Comparison of ENCODE assay signal across 18 cellular contexts in genomic region chr12:130333341-130333740, GRCh38. TPM values are rescaled to one million over a fixed set of nuclear protein-coding genes. Genes with fewer than 3 reads are reported as not detected.
DNase-seq lines count a peak whose midpoint lies in the region; ATAC-seq and TF ChIP-seq lines count a peak whose summit lies in the region.
"Had no signal": no experiment of that assay in that cellular context is flagged by ENCODE, and none has a peak within 500 bp of the region (broad histone marks: within the 10 kb centered on the region; RNA-seq: fewer than 3 reads in every experiment).

No MANE protein-coding gene starts in this region.

- H3K9me3 ChIP-seq in DND-41 (ENCODE audit: insufficient read depth, low read length, severe bottlenecking) = no peaks in the 10 kb centered on the region
- H3K9me3 ChIP-seq in Karpas-422 (ENCODE audit: low read length) = no peaks in the 10 kb centered on the region
- H3K9me3 ChIP-seq: SK-N-SH had no signal

- no peak overlapping the region for H3K9ac ChIP-seq in DND-41 (ENCODE audit: low read depth, low read length)
- no peak overlapping the region for H3K9ac ChIP-seq in Karpas-422 (ENCODE audit: low read length)
- H3K9ac ChIP-seq: SK-N-SH had no signal

- H3K9me3 Mint-ChIP-seq in brain (peaks cover 0 to 74% (median 6%) of the 10 kb centered on the region in 5 experiments), neural crest cell (no peaks in the 10 kb centered on the region), progenitor cell of endocrine pancreas (ENCODE audit: low read depth) (no peaks in the 10 kb centered on the region)

- H3K27ac ChIP-seq in DND-41 (ENCODE audit: low read length) = no peak overlapping the region
- H3K27ac ChIP-seq in Karpas-422 (ENCODE audit: low read length) = no peak overlapping the region
- H3K27ac ChIP-seq: C4-2B had no signal

- no peaks in the 10 kb centered on the region for H3K36me3 Mint-ChIP-seq in brain
- no peaks in the 10 kb centered on the region for H3K36me3 Mint-ChIP-seq in neural crest cell (ENCODE audit: low read depth)
- H3K36me3 Mint-ChIP-seq in progenitor cell of endocrine pancreas (ENCODE audit: insufficient read depth) = no peaks in the 10 kb centered on the region

- H3K36me3 ChIP-seq in DND-41 (ENCODE audit: insufficient read depth, low read length) = no peaks in the 10 kb centered on the region
- no peaks in the 10 kb centered on the region for H3K36me3 ChIP-seq in Karpas-422 (ENCODE audit: insufficient read depth, low read length)

- H3K79me2 ChIP-seq in DND-41 (ENCODE audit: insufficient read depth, low read length) (no peaks in the 10 kb centered on the region), Karpas-422 (ENCODE audit: low read length) (no peaks in the 10 kb centered on the region)

- peak; percentile 41 for TF ChIP-seq CTCF in DND-41 (IDR thresholded peaks at IDR 0.05; ENCODE audit: borderline replicate concordance, extremely low read depth, low read length, poor library complexity, severe bottlenecking)
- TF ChIP-seq CTCF in brain (conservative IDR thresholded peaks at IDR 0.05) = peak; percentile 14 to 25
- TF ChIP-seq CTCF in neural crest cell (conservative IDR thresholded peaks at IDR 0.05) = peak; percentile 31
- TF ChIP-seq CTCF in progenitor cell of endocrine pancreas (IDR thresholded peaks at IDR 0.05; ENCODE audit: unreplicated experiment) = no peak

- ATAC-seq in DND-41 (ENCODE audit: insufficient read depth, low read depth) (no peak), HG03196 (IDR thresholded peaks at IDR 0.05; ENCODE audit: unreplicated experiment) (no peak), HG03565 (IDR thresholded peaks at IDR 0.05; ENCODE audit: unreplicated experiment) (no peak)

- H3K4me3 Mint-ChIP-seq in brain (no peak overlapping the region), neural crest cell (no peak overlapping the region), progenitor cell of endocrine pancreas (ENCODE audit: low read depth) (no peak overlapping the region)

- H3K4me2 ChIP-seq in DND-41 (ENCODE audit: insufficient read depth, low read length) (no peak overlapping the region), Karpas-422 (ENCODE audit: low read depth, low read length, poor library complexity, severe bottlenecking) (no peak overlapping the region)
- H3K4me2 ChIP-seq: SK-N-SH had no signal

- peaks cover 9% of the 10 kb centered on the region for H3K4me1 Mint-ChIP-seq in brain
- H3K4me1 Mint-ChIP-seq in neural crest cell = no peaks in the 10 kb centered on the region
- no peaks in the 10 kb centered on the region for H3K4me1 Mint-ChIP-seq in progenitor cell of endocrine pancreas (ENCODE audit: low read depth)

- H3K27me3 ChIP-seq in DND-41 (ENCODE audit: insufficient read depth, low read length, poor library complexity) (no peaks in the 10 kb centered on the region), Karpas-422 (ENCODE audit: low read length) (no peaks in the 10 kb centered on the region)

- DNase-seq in DND-41 (no peak), Karpas-422 (peak; percentile 39), neural crest cell (ENCODE audit: low read depth, low spot score) (no peak), progenitor cell of endocrine pancreas (ENCODE audit: low spot score, unreplicated experiment) (no peak)
- DNase-seq: ACHN, DMS79 treated with DMSO at 0.1 percent for 48 hours, IMR-90, Kasumi-1, NCI-H1105 treated with DMSO at 0.1 percent for 48 hours, NCI-H1694, NCI-H2081 treated with DMSO at 0.1 percent for 48 hours, SHP77 treated with DMSO at 0.1 percent for 48 hours, SK-N-SH had no signal

- H3K27me3 Mint-ChIP-seq in brain (peaks cover 21% of the 10 kb centered on the region), neural crest cell (ENCODE audit: low read depth) (peaks cover 23% of the 10 kb centered on the region), progenitor cell of endocrine pancreas (peaks cover 72% of the 10 kb centered on the region)

- H2AFZ ChIP-seq in DND-41 (ENCODE audit: low read depth, low read length) (no peak overlapping the region), Karpas-422 (ENCODE audit: low read length) (no peak overlapping the region)

- no peak overlapping the region for H3K4me3 ChIP-seq in DND-41 (ENCODE audit: low read depth in 1 of 2, low read length in 2 of 2)
- H3K4me3 ChIP-seq in Karpas-422 (ENCODE audit: low read length) = no peak overlapping the region

- no peaks in the 10 kb centered on the region for H4K20me1 ChIP-seq in DND-41 (ENCODE audit: insufficient read depth, low read length)
- H4K20me1 ChIP-seq in Karpas-422 (ENCODE audit: insufficient read depth, low read depth, low read length) = no peaks in the 10 kb centered on the region

- H3K27ac Mint-ChIP-seq in brain (no peak overlapping the region), neural crest cell (ENCODE audit: unreplicated experiment) (no peak overlapping the region), progenitor cell of endocrine pancreas (no peak overlapping the region)

- H3K4me1 ChIP-seq in DND-41 (ENCODE audit: insufficient read depth, low read length) = no peaks in the 10 kb centered on the region; the same call in 1 of the 2 replicates
- no peaks in the 10 kb centered on the region for H3K4me1 ChIP-seq in Karpas-422 (ENCODE audit: low read length)

- H3K9me2 ChIP-seq in Karpas-422 (replicated peaks; ENCODE audit: insufficient read depth, low read length) = no peaks in the 10 kb centered on the region
- H3K9me2 ChIP-seq: SK-N-SH had no signal

RNA-seq across cellular contexts. Expression of gene PIWIL1, which starts 4.3 kb away (rescaled TPM):
- not detected in 2 replicates for total RNA-seq in Karpas-422 (2014; rRNA removed; shearing (Covaris generic); ENCODE audit: low replicate concordance)
- polyA plus RNA-seq in brain (ENCODE audit: insufficient read depth, low read depth, low replicate concordance) = not detected
- total RNA-seq in neural crest cell (not detected in 2 replicates), progenitor cell of endocrine pancreas (not detected in 2 replicates)
- total RNA-seq: IMR-90, RPMI7951 had no signal
- polyA plus RNA-seq: IMR-90 had no signal
